ENCODE assay signal across 23 cellular contexts in genomic region chr7:94571816-94572215, GRCh38.
"Had no signal": no experiment of that assay in that cellular context is flagged by ENCODE, and none has a peak within 500 bp of the region (broad histone marks: within the 10 kb centered on the region; RNA-seq: fewer than 3 reads in every experiment).

No MANE protein-coding gene starts in this region.

- H3K27ac ChIP-seq: colonic mucosa, coronary artery, dorsolateral prefrontal cortex, epithelial cell of prostate, esophagus muscularis mucosa, esophagus squamous epithelium, foreskin keratinocyte, gastrocnemius medialis, gastroesophageal sphincter, heart left ventricle, heart right ventricle had no signal

- H3K27me3 ChIP-seq: colonic mucosa, dorsolateral prefrontal cortex, esophagus muscularis mucosa, esophagus squamous epithelium, foreskin keratinocyte, gastrocnemius medialis, gastroesophageal sphincter, heart left ventricle, heart right ventricle had no signal

- H3K4me1 ChIP-seq: colonic mucosa, esophagus muscularis mucosa, esophagus squamous epithelium, foreskin keratinocyte, gastrocnemius medialis, gastroesophageal sphincter, heart left ventricle, heart right ventricle had no signal

- H3K4me3 ChIP-seq: colonic mucosa, coronary artery, dorsolateral prefrontal cortex, esophagus muscularis mucosa, esophagus squamous epithelium, gastrocnemius medialis, gastroesophageal sphincter, heart left ventricle, heart right ventricle had no signal

- H3K36me3 ChIP-seq: colonic mucosa, gastrocnemius medialis had no signal

- H3K9me3 ChIP-seq: colonic mucosa, gastrocnemius medialis had no signal

- DNase-seq: colonic mucosa; cortex of kidney; dermis blood vessel endothelial cell; dorsolateral prefrontal cortex; effector CD4-positive, alpha-beta T cell; effector CD8-positive, alpha-beta T cell; effector memory CD4-positive, alpha-beta T cell; effector memory CD8-positive, alpha-beta T cell; endodermal cell; erythroblast; esophagus squamous epithelium; foreskin fibroblast; foreskin keratinocyte; foreskin melanocyte; gastrocnemius medialis; glutamatergic neuron; head of caudate nucleus; heart left ventricle; heart right ventricle had no signal
